8 cellular contexts compared by ENCODE assay signal in genomic region chr2:8408560-8409460, GRCh38.
DNase-seq lines count a peak whose midpoint lies in the region; ATAC-seq, FAIRE-seq and TF ChIP-seq lines count a peak whose summit lies in the region.

No MANE protein-coding gene starts in this region.

- H3K27ac Mint-ChIP-seq in central memory CD8-positive, alpha-beta T cell (ENCODE audit: low read depth) = peak overlapping the region; percentile 88
- no peak overlapping the region for H3K27ac Mint-ChIP-seq in nephron progenitor cell

- H3K9me3 Mint-ChIP-seq in central memory CD8-positive, alpha-beta T cell = no peaks in the 10 kb centered on the region
- peaks cover 21% of the 10 kb centered on the region for H3K9me3 Mint-ChIP-seq in nephron progenitor cell

- in situ Hi-C loops in G401 (cut with HindIII; ENCODE audit: low sequenced_read_pairs) = no loop called here

- no peak for TF ChIP-seq POLR2A in GM12892 (IDR thresholded peaks at IDR 0.05; ENCODE audit: low read depth, low read length)

- peak; percentile 95 for FAIRE-seq in GM12892 (lab: Jason Lieb, UNC)

- peaks cover 11% of the 10 kb centered on the region for H3K4me1 Mint-ChIP-seq in central memory CD8-positive, alpha-beta T cell
- H3K4me1 Mint-ChIP-seq in nephron progenitor cell = peaks cover 23% of the 10 kb centered on the region

- no peak for TF ChIP-seq CTCF in nephron progenitor cell (IDR thresholded peaks at IDR 0.05)

- no peak overlapping the region for H3K4me3 Mint-ChIP-seq in central memory CD8-positive, alpha-beta T cell
- H3K4me3 Mint-ChIP-seq in nephron progenitor cell = no peak overlapping the region

- peaks cover 2% of the 10 kb centered on the region for H3K36me3 Mint-ChIP-seq in central memory CD8-positive, alpha-beta T cell (ENCODE audit: insufficient read depth)
- peaks cover 13% of the 10 kb centered on the region for H3K36me3 Mint-ChIP-seq in nephron progenitor cell (ENCODE audit: low read depth)

- ATAC-seq in GM21786 (IDR thresholded peaks at IDR 0.05; ENCODE audit: unreplicated experiment) = peak; percentile 88
- ATAC-seq in central memory CD8-positive, alpha-beta T cell (replicated peaks; ENCODE audit: extremely low read depth, poor library complexity, severe bottlenecking) = peak; percentile 89

- no peak for DNase-seq in GM12892 (ENCODE audit: insufficient read length)
- peak; percentile 62 for DNase-seq in NOMO-1 treated with dmso at 0.1 percent for 144 hours (lab: John Stamatoyannopoulos, UW; ENCODE audit: unreplicated experiment)
- DNase-seq in central memory CD8-positive, alpha-beta T cell (ENCODE audit: low spot score in 2 of 2) = peak in 1 of 2 donors; percentile 19
- no peak for DNase-seq in G401 (ENCODE audit: low spot score)
- DNase-seq in NCI-H1105 (lab: John Stamatoyannopoulos, UW) = no peak
- no peak for DNase-seq in nephron progenitor cell
- DNase-seq in cortex of kidney (lab: John Stamatoyannopoulos, UW) = no peak

- H3K27me3 Mint-ChIP-seq in central memory CD8-positive, alpha-beta T cell = no peaks in the 10 kb centered on the region
- H3K27me3 Mint-ChIP-seq in nephron progenitor cell (ENCODE audit: low read depth, poor library complexity) = peaks cover 8% of the 10 kb centered on the region
